Comparison of ENCODE assay signal across 8 cellular contexts in genomic region chr19:16824658-16825311, GRCh38. TPM values are rescaled to one million over a fixed set of nuclear protein-coding genes. Genes with fewer than 3 reads are reported as not detected.
DNase-seq lines count a peak whose midpoint lies in the region; ATAC-seq, FAIRE-seq and TF ChIP-seq lines count a peak whose summit lies in the region.

No MANE protein-coding gene starts in this region.

- CTCF ChIA-PET in CD4-positive, alpha-beta memory T cell (lab: Charles Lee; ENCODE audit: partially characterized antibody): no interaction called here

- POLR2A ChIA-PET in CD4-positive, alpha-beta memory T cell (lab: Charles Lee; ENCODE audit: partially characterized antibody): no interaction called here

- H3K9me3 ChIP-seq in CD4-positive, alpha-beta memory T cell (ENCODE audit: control insufficient read depth in 1 of 2, low read length in 2 of 2): no peaks in the 10 kb centered on the region

- H3K4me3 Mint-ChIP-seq in CD4-positive, alpha-beta memory T cell: peak overlapping the region in 7 of 8 donors; percentile 53 to 84 (median 80)
- peak overlapping the region; percentile 71 for H3K4me3 Mint-ChIP-seq in osteocyte (ENCODE audit: unreplicated experiment)

- peaks cover 0 to 1% (median 0%) of the 10 kb centered on the region in 8 donors for H3K9me3 Mint-ChIP-seq in CD4-positive, alpha-beta memory T cell
- no peaks in the 10 kb centered on the region for H3K9me3 Mint-ChIP-seq in osteocyte (ENCODE audit: unreplicated experiment)

- no peaks in the 10 kb centered on the region for H3K36me3 Mint-ChIP-seq in CD4-positive, alpha-beta memory T cell
- no peaks in the 10 kb centered on the region for H3K36me3 Mint-ChIP-seq in osteocyte (ENCODE audit: unreplicated experiment)

- peak; percentile 28 for TF ChIP-seq CTCF in osteocyte (IDR thresholded peaks at IDR 0.05)

- peaks cover 15% of the 10 kb centered on the region for H3K4me1 ChIP-seq in CD4-positive, alpha-beta memory T cell (ENCODE audit: insufficient read depth, low read length)

- peak overlapping the region in 2 of 7 donors; percentile 22 to 44 for H3K27ac Mint-ChIP-seq in CD4-positive, alpha-beta memory T cell
- peak overlapping the region; percentile 96 for H3K27ac Mint-ChIP-seq in osteocyte (ENCODE audit: unreplicated experiment)

- intact Hi-C loops in CD4-positive, alpha-beta memory T cell (cut with micrococcal nuclease): no loop called here

- no peaks in the 10 kb centered on the region for H3K36me3 ChIP-seq in CD4-positive, alpha-beta memory T cell (ENCODE audit: insufficient read depth, low read length)

- H3K27me3 Mint-ChIP-seq in CD4-positive, alpha-beta memory T cell: peaks cover 19% of the 10 kb centered on the region in 2 donors
- H3K27me3 Mint-ChIP-seq in osteocyte (ENCODE audit: unreplicated experiment): no peaks in the 10 kb centered on the region

- no peaks in the 10 kb centered on the region for H3K27me3 ChIP-seq in CD4-positive, alpha-beta memory T cell (ENCODE audit: insufficient read depth, low read length)

- H3K4me3 ChIP-seq in CD4-positive, alpha-beta memory T cell (ENCODE audit: low read length in 2 of 2): no peak overlapping the region

- peaks cover 10 to 32% (median 18%) of the 10 kb centered on the region in 4 donors for H3K4me1 Mint-ChIP-seq in CD4-positive, alpha-beta memory T cell
- peaks cover 37% of the 10 kb centered on the region for H3K4me1 Mint-ChIP-seq in osteocyte (ENCODE audit: unreplicated experiment)

- ATAC-seq in HG02623 (IDR thresholded peaks at IDR 0.05; ENCODE audit: unreplicated experiment) (no peak), HG02763 (IDR thresholded peaks at IDR 0.05; ENCODE audit: unreplicated experiment) (no peak), GM21528 (IDR thresholded peaks at IDR 0.05; ENCODE audit: low FRiP score, unreplicated experiment) (no peak), esophagus mucosa (no peak)

- DNase-seq in CD4-positive, alpha-beta memory T cell: no peak
- DNase-seq in RKO (ENCODE audit: low spot score) (peak; percentile 33), osteocyte (ENCODE audit: extremely low spot score, unreplicated experiment) (no peak)

- peak; percentile 83 for FAIRE-seq in endometrium (lab: Jason Lieb, UNC)

- no peak overlapping the region for H3K27ac ChIP-seq in CD4-positive, alpha-beta memory T cell (ENCODE audit: low read depth, low read length)

RNA-seq across cellular contexts. Expression of gene SIN3B, which starts 4.4 kb away (rescaled TPM):
- 10 to 100 TPM; 86.4 to 88.4 TPM for total RNA-seq in CD4-positive, alpha-beta memory T cell
- polyA plus RNA-seq in CD4-positive, alpha-beta memory T cell: 1 to 10 TPM; 1.4 to 5.5 TPM
- total RNA-seq in osteocyte (75.3 and 80.0 TPM in 2 replicates), esophagus mucosa (19.7 TPM)
